In genomic region chr9:124511891-124512805, GRCh38 we compare ENCODE assay signal across 1 cellular context.
A peak's percentile ranks its signal among the peaks of the same experiment; 100 is the strongest.
TF ChIP-seq lines count a peak whose summit lies in the region.

No MANE protein-coding gene starts in this region.

TF ChIP-seq in HepG2, 621 proteins besides CTCF, POLR2A, EP300 and RAD21 (continued from another document and continues in another):
- TF ChIP-seq BRD4 (CRISPR knock-in tag; IDR thresholded peaks at IDR 0.05) (no peak; the same call in 1 of the 2 replicates), RBAK (CRISPR knock-in tag; IDR thresholded peaks at IDR 0.05) (no peak), ZNF143 (CRISPR knock-in tag; IDR thresholded peaks at IDR 0.05) (0 out of 2 replicates have a peak, but pooled peaks have one; percentile 31), GTF2F1 (IDR thresholded peaks at IDR 0.05; ENCODE audit: low read length) (no peak), NCOA5 (CRISPR knock-in tag; IDR thresholded peaks at IDR 0.05) (no peak), ERF (CRISPR knock-in tag; IDR thresholded peaks at IDR 0.05) (peak; percentile 58; the same call in 1 of the 2 replicates), ZNF333 (CRISPR knock-in tag; IDR thresholded peaks at IDR 0.05; ENCODE audit: borderline replicate concordance) (0 out of 2 replicates have a peak, but pooled peaks have one; percentile 28), RXRB (CRISPR knock-in tag; IDR thresholded peaks at IDR 0.05; ENCODE audit: borderline replicate concordance) (peak; percentile 84), MYNN (CRISPR knock-in tag; IDR thresholded peaks at IDR 0.05; ENCODE audit: low read depth) (no peak), ZNF337 (CRISPR knock-in tag; IDR thresholded peaks at IDR 0.05; ENCODE audit: borderline replicate concordance, low read depth) (no peak), ZSCAN9 (CRISPR knock-in tag; IDR thresholded peaks at IDR 0.05; ENCODE audit: borderline replicate concordance) (no peak), FOXM1 (CRISPR knock-in tag; IDR thresholded peaks at IDR 0.05) (no peak), NCOA2 (CRISPR knock-in tag; IDR thresholded peaks at IDR 0.05) (peak; percentile 81), ZBTB8A (CRISPR knock-in tag; IDR thresholded peaks at IDR 0.05; ENCODE audit: borderline replicate concordance, low read depth) (0 out of 2 replicates have a peak, but pooled peaks have one; percentile 20), ZNF10 (CRISPR knock-in tag; IDR thresholded peaks at IDR 0.05; ENCODE audit: borderline replicate concordance, low read depth) (no peak), ZNF782 (CRISPR knock-in tag; IDR thresholded peaks at IDR 0.05; ENCODE audit: borderline replicate concordance) (no peak), ZKSCAN8 (CRISPR knock-in tag; IDR thresholded peaks at IDR 0.05; ENCODE audit: borderline replicate concordance) (0 out of 2 replicates have a peak, but pooled peaks have one; percentile 15), NFE2L2 (IDR thresholded peaks at IDR 0.05; ENCODE audit: low read length) (no peak), PAWR (CRISPR knock-in tag; IDR thresholded peaks at IDR 0.05; ENCODE audit: borderline replicate concordance) (no peak), ZNF354B (CRISPR knock-in tag; IDR thresholded peaks at IDR 0.05) (no peak), POLR2AphosphoS2 (IDR thresholded peaks at IDR 0.05; ENCODE audit: low read depth, low read length) (no peak), ZBTB21 (CRISPR knock-in tag; IDR thresholded peaks at IDR 0.05) (no peak), RAD51 (IDR thresholded peaks at IDR 0.05; ENCODE audit: borderline replicate concordance) (no peak), ETV6 (CRISPR knock-in tag; conservative IDR thresholded peaks at IDR 0.05) (no peak), ZNF891 (CRISPR knock-in tag; IDR thresholded peaks at IDR 0.05) (peak; percentile 43), ZNF577 (CRISPR knock-in tag; IDR thresholded peaks at IDR 0.05; ENCODE audit: borderline replicate concordance, low read depth) (no peak), THAP8 (CRISPR knock-in tag; IDR thresholded peaks at IDR 0.05; ENCODE audit: borderline replicate concordance) (no peak), POGZ (CRISPR knock-in tag; IDR thresholded peaks at IDR 0.05) (peak; percentile 73), NFRKB (IDR thresholded peaks at IDR 0.05) (no peak), YEATS2 (CRISPR knock-in tag; IDR thresholded peaks at IDR 0.05; ENCODE audit: borderline replicate concordance) (no peak), SOX6 (IDR thresholded peaks at IDR 0.05) (no peak), SOX6 (CRISPR knock-in tag; IDR thresholded peaks at IDR 0.05) (peak; percentile 85), ZNF18 (CRISPR knock-in tag; IDR thresholded peaks at IDR 0.05; ENCODE audit: insufficient replicate concordance) (peak; percentile 22), FOXA1 (IDR thresholded peaks at IDR 0.05) (no peak), FOXA1 (CRISPR knock-in tag; IDR thresholded peaks at IDR 0.05) (no peak), MTERF4 (CRISPR knock-in tag; IDR thresholded peaks at IDR 0.05) (no peak), PHF21A (CRISPR knock-in tag; IDR thresholded peaks at IDR 0.05) (peak; percentile 66; the same call in 1 of the 2 replicates), BHLHE40 (IDR thresholded peaks at IDR 0.05; ENCODE audit: low read length) (no peak), ZNF260 (CRISPR knock-in tag; IDR thresholded peaks at IDR 0.05; ENCODE audit: borderline replicate concordance, low read depth) (no peak), MLLT10 (CRISPR knock-in tag; IDR thresholded peaks at IDR 0.05) (no peak), SAP130 (CRISPR knock-in tag; IDR thresholded peaks at IDR 0.05; ENCODE audit: low read depth) (peak; percentile 61), ZSCAN21 (CRISPR knock-in tag; IDR thresholded peaks at IDR 0.05; ENCODE audit: borderline replicate concordance) (0 out of 2 replicates have a peak, but pooled peaks have one; percentile 11), RNF219 (CRISPR knock-in tag; IDR thresholded peaks at IDR 0.05) (no peak), MATR3 (CRISPR knock-in tag; IDR thresholded peaks at IDR 0.05) (no peak), HDAC6 (IDR thresholded peaks at IDR 0.05; ENCODE audit: low read depth, low read length) (no peak), KDM5B (CRISPR knock-in tag; IDR thresholded peaks at IDR 0.05; ENCODE audit: borderline replicate concordance) (peak; percentile 42; the same call in 1 of the 2 replicates), DMAP1 (CRISPR knock-in tag; IDR thresholded peaks at IDR 0.05) (no peak)
- TF ChIP-seq, protein P1, sequence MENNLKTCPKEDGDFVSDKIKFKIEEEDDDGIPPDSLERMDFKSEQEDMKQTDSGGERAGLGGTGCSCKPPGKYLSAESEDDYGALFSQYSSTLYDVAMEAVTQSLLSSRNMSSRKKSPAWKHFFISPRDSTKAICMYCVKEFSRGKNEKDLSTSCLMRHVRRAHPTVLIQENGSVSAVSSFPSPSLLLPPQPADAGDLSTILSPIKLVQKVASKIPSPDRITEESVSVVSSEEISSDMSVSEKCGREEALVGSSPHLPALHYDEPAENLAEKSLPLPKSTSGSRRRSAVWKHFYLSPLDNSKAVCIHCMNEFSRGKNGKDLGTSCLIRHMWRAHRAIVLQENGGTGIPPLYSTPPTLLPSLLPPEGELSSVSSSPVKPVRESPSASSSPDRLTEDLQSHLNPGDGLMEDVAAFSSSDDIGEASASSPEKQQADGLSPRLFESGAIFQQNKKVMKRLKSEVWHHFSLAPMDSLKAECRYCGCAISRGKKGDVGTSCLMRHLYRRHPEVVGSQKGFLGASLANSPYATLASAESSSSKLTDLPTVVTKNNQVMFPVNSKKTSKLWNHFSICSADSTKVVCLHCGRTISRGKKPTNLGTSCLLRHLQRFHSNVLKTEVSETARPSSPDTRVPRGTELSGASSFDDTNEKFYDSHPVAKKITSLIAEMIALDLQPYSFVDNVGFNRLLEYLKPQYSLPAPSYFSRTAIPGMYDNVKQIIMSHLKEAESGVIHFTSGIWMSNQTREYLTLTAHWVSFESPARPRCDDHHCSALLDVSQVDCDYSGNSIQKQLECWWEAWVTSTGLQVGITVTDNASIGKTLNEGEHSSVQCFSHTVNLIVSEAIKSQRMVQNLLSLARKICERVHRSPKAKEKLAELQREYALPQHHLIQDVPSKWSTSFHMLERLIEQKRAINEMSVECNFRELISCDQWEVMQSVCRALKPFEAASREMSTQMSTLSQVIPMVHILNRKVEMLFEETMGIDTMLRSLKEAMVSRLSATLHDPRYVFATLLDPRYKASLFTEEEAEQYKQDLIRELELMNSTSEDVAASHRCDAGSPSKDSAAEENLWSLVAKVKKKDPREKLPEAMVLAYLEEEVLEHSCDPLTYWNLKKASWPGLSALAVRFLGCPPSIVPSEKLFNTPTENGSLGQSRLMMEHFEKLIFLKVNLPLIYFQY (CRISPR knock-in tag; IDR thresholded peaks at IDR 0.05; ENCODE audit: borderline replicate concordance), result no peak
- TF ChIP-seq, protein P2, sequence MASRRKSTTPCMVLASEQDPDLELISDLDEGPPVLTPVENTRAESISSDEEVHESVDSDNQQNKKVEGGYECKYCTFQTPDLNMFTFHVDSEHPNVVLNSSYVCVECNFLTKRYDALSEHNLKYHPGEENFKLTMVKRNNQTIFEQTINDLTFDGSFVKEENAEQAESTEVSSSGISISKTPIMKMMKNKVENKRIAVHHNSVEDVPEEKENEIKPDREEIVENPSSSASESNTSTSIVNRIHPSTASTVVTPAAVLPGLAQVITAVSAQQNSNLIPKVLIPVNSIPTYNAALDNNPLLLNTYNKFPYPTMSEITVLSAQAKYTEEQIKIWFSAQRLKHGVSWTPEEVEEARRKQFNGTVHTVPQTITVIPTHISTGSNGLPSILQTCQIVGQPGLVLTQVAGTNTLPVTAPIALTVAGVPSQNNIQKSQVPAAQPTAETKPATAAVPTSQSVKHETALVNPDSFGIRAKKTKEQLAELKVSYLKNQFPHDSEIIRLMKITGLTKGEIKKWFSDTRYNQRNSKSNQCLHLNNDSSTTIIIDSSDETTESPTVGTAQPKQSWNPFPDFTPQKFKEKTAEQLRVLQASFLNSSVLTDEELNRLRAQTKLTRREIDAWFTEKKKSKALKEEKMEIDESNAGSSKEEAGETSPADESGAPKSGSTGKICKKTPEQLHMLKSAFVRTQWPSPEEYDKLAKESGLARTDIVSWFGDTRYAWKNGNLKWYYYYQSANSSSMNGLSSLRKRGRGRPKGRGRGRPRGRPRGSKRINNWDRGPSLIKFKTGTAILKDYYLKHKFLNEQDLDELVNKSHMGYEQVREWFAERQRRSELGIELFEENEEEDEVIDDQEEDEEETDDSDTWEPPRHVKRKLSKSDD (CRISPR knock-in tag; IDR thresholded peaks at IDR 0.05; ENCODE audit: low read depth), result peak; percentile 67; the same call in 1 of the 2 replicates
- TF ChIP-seq, protein P3, sequence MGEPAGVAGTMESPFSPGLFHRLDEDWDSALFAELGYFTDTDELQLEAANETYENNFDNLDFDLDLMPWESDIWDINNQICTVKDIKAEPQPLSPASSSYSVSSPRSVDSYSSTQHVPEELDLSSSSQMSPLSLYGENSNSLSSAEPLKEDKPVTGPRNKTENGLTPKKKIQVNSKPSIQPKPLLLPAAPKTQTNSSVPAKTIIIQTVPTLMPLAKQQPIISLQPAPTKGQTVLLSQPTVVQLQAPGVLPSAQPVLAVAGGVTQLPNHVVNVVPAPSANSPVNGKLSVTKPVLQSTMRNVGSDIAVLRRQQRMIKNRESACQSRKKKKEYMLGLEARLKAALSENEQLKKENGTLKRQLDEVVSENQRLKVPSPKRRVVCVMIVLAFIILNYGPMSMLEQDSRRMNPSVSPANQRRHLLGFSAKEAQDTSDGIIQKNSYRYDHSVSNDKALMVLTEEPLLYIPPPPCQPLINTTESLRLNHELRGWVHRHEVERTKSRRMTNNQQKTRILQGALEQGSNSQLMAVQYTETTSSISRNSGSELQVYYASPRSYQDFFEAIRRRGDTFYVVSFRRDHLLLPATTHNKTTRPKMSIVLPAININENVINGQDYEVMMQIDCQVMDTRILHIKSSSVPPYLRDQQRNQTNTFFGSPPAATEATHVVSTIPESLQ (CRISPR knock-in tag; conservative IDR thresholded peaks at IDR 0.05), result no peak
- TF ChIP-seq, protein P4, sequence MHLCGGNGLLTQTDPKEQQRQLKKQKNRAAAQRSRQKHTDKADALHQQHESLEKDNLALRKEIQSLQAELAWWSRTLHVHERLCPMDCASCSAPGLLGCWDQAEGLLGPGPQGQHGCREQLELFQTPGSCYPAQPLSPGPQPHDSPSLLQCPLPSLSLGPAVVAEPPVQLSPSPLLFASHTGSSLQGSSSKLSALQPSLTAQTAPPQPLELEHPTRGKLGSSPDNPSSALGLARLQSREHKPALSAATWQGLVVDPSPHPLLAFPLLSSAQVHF (CRISPR knock-in tag; IDR thresholded peaks at IDR 0.05), result no peak
- TF ChIP-seq, protein P5, sequence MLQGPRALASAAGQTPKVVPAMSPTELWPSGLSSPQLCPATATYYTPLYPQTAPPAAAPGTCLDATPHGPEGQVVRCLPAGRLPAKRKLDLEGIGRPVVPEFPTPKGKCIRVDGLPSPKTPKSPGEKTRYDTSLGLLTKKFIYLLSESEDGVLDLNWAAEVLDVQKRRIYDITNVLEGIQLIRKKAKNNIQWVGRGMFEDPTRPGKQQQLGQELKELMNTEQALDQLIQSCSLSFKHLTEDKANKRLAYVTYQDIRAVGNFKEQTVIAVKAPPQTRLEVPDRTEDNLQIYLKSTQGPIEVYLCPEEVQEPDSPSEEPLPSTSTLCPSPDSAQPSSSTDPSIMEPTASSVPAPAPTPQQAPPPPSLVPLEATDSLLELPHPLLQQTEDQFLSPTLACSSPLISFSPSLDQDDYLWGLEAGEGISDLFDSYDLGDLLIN (CRISPR knock-in tag; IDR thresholded peaks at IDR 0.05; ENCODE audit: borderline replicate concordance), result no peak
